Comparison of ENCODE assay signal across 8 cellular contexts in genomic region chr10:114304566-114305421, GRCh38.
DNase-seq lines count a peak whose midpoint lies in the region; ATAC-seq and TF ChIP-seq lines count a peak whose summit lies in the region.

No MANE protein-coding gene starts in this region.

- H3K9me3 ChIP-seq in AG04450 (ENCODE audit: control insufficient read depth, insufficient read depth, low read length): no peaks in the 10 kb centered on the region; the same call in 1 of the 2 replicates
- H3K9me3 ChIP-seq in vagina: no peaks in the 10 kb centered on the region

- H3K4me3 Mint-ChIP-seq in activated T-helper 1 cell treated with anti-CD3 and anti-CD28 coated beads, Interleukin-12 subunit alpha, Interleukin-12 subunit beta, Interleukin-2, Interleukin-4 antibody, amounts not matched to agents 30 ng/mL and 10 ng/mL and 1 ng/mL, durations not matched to agents 14 hours and 24 hours and 36 hours: peak overlapping the region; percentile 84
- peak overlapping the region; percentile 92 for H3K4me3 Mint-ChIP-seq in glutamatergic neuron (ENCODE audit: unreplicated experiment)

- H3K27ac Mint-ChIP-seq in activated T-helper 1 cell treated with anti-CD3 and anti-CD28 coated beads, Interleukin-12 subunit alpha, Interleukin-12 subunit beta, Interleukin-2, Interleukin-4 antibody, amounts not matched to agents 30 ng/mL and 10 ng/mL and 1 ng/mL, durations not matched to agents 14 hours and 24 hours and 36 hours: peak overlapping the region; percentile 54
- peak overlapping the region; percentile 73 for H3K27ac Mint-ChIP-seq in glutamatergic neuron (ENCODE audit: unreplicated experiment)

- ATAC-seq in GM18858 (IDR thresholded peaks at IDR 0.05; ENCODE audit: unreplicated experiment): peak; percentile 46
- ATAC-seq in HG03135 (IDR thresholded peaks at IDR 0.05; ENCODE audit: unreplicated experiment): peak; percentile 69

- POLR2A ChIA-PET in AG04450 (lab: Yijun Ruan, JAX): interaction anchor here (0.7 to 1.3 kb wide), 2 partner anchors 33 to 131 kb away, joined by 3 to 7 read pairs; partner anchors contain the start of gene CCDC186

- H3K27me3 ChIP-seq in AG04450 (ENCODE audit: control insufficient read depth, insufficient read depth, low read length): peaks cover 14% of the 10 kb centered on the region
- no peaks in the 10 kb centered on the region for H3K27me3 ChIP-seq in rectal smooth muscle tissue (ENCODE audit: control insufficient read depth, insufficient read depth, low read length)
- no peaks in the 10 kb centered on the region for H3K27me3 ChIP-seq in vagina

- H3K9ac ChIP-seq in rectal smooth muscle tissue (ENCODE audit: low read length): no peak overlapping the region

- TF ChIP-seq POLR2A in vagina (IDR thresholded peaks at IDR 0.05): no peak

- H3K4me1 Mint-ChIP-seq in activated T-helper 1 cell treated with anti-CD3 and anti-CD28 coated beads, Interleukin-12 subunit alpha, Interleukin-12 subunit beta, Interleukin-2, Interleukin-4 antibody, amounts not matched to agents 30 ng/mL and 10 ng/mL and 1 ng/mL, durations not matched to agents 14 hours and 24 hours and 36 hours (ENCODE audit: low read depth): peaks cover 24% of the 10 kb centered on the region
- peaks cover 4% of the 10 kb centered on the region for H3K4me1 Mint-ChIP-seq in glutamatergic neuron (ENCODE audit: low read depth, unreplicated experiment)

- CTCF ChIA-PET in AG04450 (lab: Charles Lee): interaction anchor here (0.5 to 3.1 kb wide), 61 partner anchors 8 to 826 kb away, joined by 3 to 27 read pairs (median 4); partner anchors contain the start of gene FHIP2A

- peak overlapping the region; percentile 44 for H3K4me3 ChIP-seq in AG04450 (ENCODE audit: low read depth, low read length)
- H3K4me3 ChIP-seq in rectal smooth muscle tissue (ENCODE audit: low read length): peak overlapping the region; percentile 47
- H3K4me3 ChIP-seq in vagina: peak overlapping the region; percentile 23 to 41

- H3K27ac ChIP-seq in AG04450 (ENCODE audit: low read depth, low read length) (peak overlapping the region; percentile 57), rectal smooth muscle tissue (ENCODE audit: low read depth, low read length) (no peak overlapping the region), vagina (peak overlapping the region; percentile 62)

- no peaks in the 10 kb centered on the region for H3K36me3 Mint-ChIP-seq in activated T-helper 1 cell treated with anti-CD3 and anti-CD28 coated beads, Interleukin-12 subunit alpha, Interleukin-12 subunit beta, Interleukin-2, Interleukin-4 antibody, amounts not matched to agents 30 ng/mL and 10 ng/mL and 1 ng/mL, durations not matched to agents 14 hours and 24 hours and 36 hours (ENCODE audit: low read depth)
- H3K36me3 Mint-ChIP-seq in glutamatergic neuron (ENCODE audit: unreplicated experiment): no peaks in the 10 kb centered on the region

- H3K4me1 ChIP-seq in rectal smooth muscle tissue (ENCODE audit: control insufficient read depth, insufficient read depth, low read length) (no peaks in the 10 kb centered on the region), vagina (peaks cover 19% of the 10 kb centered on the region)

- DNase-seq in AG04450 (ENCODE audit: low read depth, low spot score): no peak
- DNase-seq in NK-92 treated with Interleukin-12 subunit alpha and Interleukin-12 subunit beta, amount 100 ng/mL, for 24 hours (lab: John Stamatoyannopoulos, UW): peak; percentile 86
- DNase-seq in activated T-helper 1 cell treated with anti-CD3 and anti-CD28 coated beads, Interleukin-12 subunit alpha, Interleukin-12 subunit beta, Interleukin-2, Interleukin-4 antibody, amounts not matched to agents 30 ng/mL and 10 ng/mL and 1 ng/mL, durations not matched to agents 14 hours and 24 hours and 36 hours (ENCODE audit: low spot score): peak; percentile 20
- DNase-seq in glutamatergic neuron: peak; percentile 83
- no peak for DNase-seq in vagina (ENCODE audit: extremely low spot score in 2 of 2)

- H3K27me3 Mint-ChIP-seq in activated T-helper 1 cell treated with anti-CD3 and anti-CD28 coated beads, Interleukin-12 subunit alpha, Interleukin-12 subunit beta, Interleukin-2, Interleukin-4 antibody, amounts not matched to agents 30 ng/mL and 10 ng/mL and 1 ng/mL, durations not matched to agents 14 hours and 24 hours and 36 hours (ENCODE audit: insufficient read depth): peaks cover 5% of the 10 kb centered on the region
- H3K27me3 Mint-ChIP-seq in glutamatergic neuron (ENCODE audit: unreplicated experiment): peaks cover 9% of the 10 kb centered on the region

- H3K36me3 ChIP-seq in rectal smooth muscle tissue (ENCODE audit: control insufficient read depth, insufficient read depth, low read length): no peaks in the 10 kb centered on the region
- H3K36me3 ChIP-seq in vagina: peaks cover 0 to 15% of the 10 kb centered on the region in 2 donors

- intact Hi-C loops in activated T-helper 1 cell treated with anti-CD3 and anti-CD28 coated beads, Interleukin-12 subunit alpha, Interleukin-12 subunit beta, Interleukin-2, Interleukin-4 antibody, amounts not matched to agents 30 ng/mL and 10 ng/mL and 1 ng/mL, durations not matched to agents 14 hours and 24 hours and 36 hours (cut with micrococcal nuclease): loop anchor here (1.0 to 10.0 kb wide), 13 partner anchors 32 to 1113 kb away; partner anchors contain the start of genes CCDC186 and TRUB1
- intact Hi-C loops in vagina (cut with DNase I): loop anchor here (5.0 to 10.0 kb wide), 3 partner anchors 100 to 490 kb away; partner anchors contain the start of gene AFAP1L2

- H3K9me3 Mint-ChIP-seq in activated T-helper 1 cell treated with anti-CD3 and anti-CD28 coated beads, Interleukin-12 subunit alpha, Interleukin-12 subunit beta, Interleukin-2, Interleukin-4 antibody, amounts not matched to agents 30 ng/mL and 10 ng/mL and 1 ng/mL, durations not matched to agents 14 hours and 24 hours and 36 hours: no peaks in the 10 kb centered on the region
- H3K9me3 Mint-ChIP-seq in glutamatergic neuron (ENCODE audit: unreplicated experiment): peaks cover 2% of the 10 kb centered on the region

- TF ChIP-seq CTCF in AG04450 (IDR thresholded peaks at IDR 0.05; ENCODE audit: low read depth, low read length) (peak; percentile 68), glutamatergic neuron (IDR thresholded peaks at IDR 0.05; ENCODE audit: partially characterized antibody, unreplicated experiment) (no peak), vagina (IDR thresholded peaks at IDR 0.05) (peak in 1 of 3 experiments; percentile 16)

Comparison
In these comparisons a context has a peak if more than half of its experiments do, and no peak if none do; other contexts are left out.
1. DNase-seq: peak in NK-92 treated with Interleukin-12 subunit alpha and Interleukin-12 subunit beta, amount 100 ng/mL, for 24 hours (single experiment), activated T-helper 1 cell treated with anti-CD3 and anti-CD28 coated beads, Interleukin-12 subunit alpha, Interleukin-12 subunit beta, Interleukin-2, Interleukin-4 antibody, amounts not matched to agents 30 ng/mL and 10 ng/mL and 1 ng/mL, durations not matched to agents 14 hours and 24 hours and 36 hours (single experiment) and glutamatergic neuron (single experiment); none in AG04450 (single experiment) and vagina (0 of 2).
2. Peak in every context shown above with its lines, with median percentiles within 50 percentile points of each other: H3K4me3 ChIP-seq.